Comparison of ENCODE assay signal across 16 cellular contexts in genomic region chr1:192984058-192984457, GRCh38.
A peak's percentile ranks its signal among the peaks of the same experiment; 100 is the strongest.
DNase-seq lines count a peak whose midpoint lies in the region; ATAC-seq and TF ChIP-seq lines count a peak whose summit lies in the region.
"Had no signal": no experiment of that assay in that cellular context is flagged by ENCODE, and none has a peak within 500 bp of the region (broad histone marks: within the 10 kb centered on the region; RNA-seq: fewer than 3 reads in every experiment).

No MANE protein-coding gene starts in this region.

- H3K9me3 ChIP-seq in mammary epithelial cell (replicated peaks; ENCODE audit: insufficient read depth, low read length) (no peaks in the 10 kb centered on the region), breast epithelium (no peaks in the 10 kb centered on the region), PC-3 (ENCODE audit: low read length) (no peaks in the 10 kb centered on the region)
- H3K9me3 ChIP-seq: ascending aorta, Peyer's patch, upper lobe of left lung had no signal

- POLR2A ChIA-PET in PC-3 (lab: Charles Lee; ENCODE audit: unreplicated experiment), result no interaction called here

- intact Hi-C loops in mammary epithelial cell (cut with micrococcal nuclease), result no loop called here
- intact Hi-C loops in breast epithelium (cut with DNase I; ENCODE audit: low total_unique reads), result no loop called here
- intact Hi-C loops in PC-3 (cut with micrococcal nuclease), result no loop called here

- no peaks in the 10 kb centered on the region for H3F3A ChIP-seq in PC-3 (ENCODE audit: low read length, unreplicated experiment)

- no peak overlapping the region for H3K4me2 ChIP-seq in mammary epithelial cell (ENCODE audit: insufficient read depth, low read depth, low read length)
- H3K4me2 ChIP-seq in PC-3 (ENCODE audit: low read length), result peak overlapping the region; percentile 6; the same call in 1 of the 2 replicates

- ATAC-seq in GM21717 (IDR thresholded peaks at IDR 0.05; ENCODE audit: unreplicated experiment) (peak; percentile 41), PC-3 (no peak), GM21515 (IDR thresholded peaks at IDR 0.05; ENCODE audit: unreplicated experiment) (no peak)
- ATAC-seq: HepG2 had no signal

- peak overlapping the region; percentile 15 for H3K4me3 Mint-ChIP-seq in stimulated activated naive CD8-positive, alpha-beta T cell treated with anti-CD3 and anti-CD28 coated beads, Interleukin-15, Interleukin-2, amounts not matched to agents 100 ng/mL and 50 ng/mL, for 24 hours
- H3K4me3 Mint-ChIP-seq: neural crest cell had no signal

- H3K27me3 Mint-ChIP-seq in stimulated activated naive CD8-positive, alpha-beta T cell treated with anti-CD3 and anti-CD28 coated beads, Interleukin-15, Interleukin-2, amounts not matched to agents 100 ng/mL and 50 ng/mL, for 24 hours, result no peaks in the 10 kb centered on the region

- H3K4me1 Mint-ChIP-seq in stimulated activated naive CD8-positive, alpha-beta T cell treated with anti-CD3 and anti-CD28 coated beads, Interleukin-15, Interleukin-2, amounts not matched to agents 100 ng/mL and 50 ng/mL, for 24 hours (ENCODE audit: low read depth), result peaks cover 32% of the 10 kb centered on the region
- H3K4me1 Mint-ChIP-seq: neural crest cell had no signal

- BruUV-seq in mammary epithelial cell (replicated peaks; lab: Mats Ljungman, UMichigan) (no TSS peak), PC-3 (replicated peaks; lab: Mats Ljungman, UMichigan) (no TSS peak)

- TF ChIP-seq POLR2A in breast epithelium (IDR thresholded peaks at IDR 0.05), result no peak

- WGBS in mammary epithelial cell (ENCODE audit: low coverage, missing lambda C conversion rate), result 100% methylated on average over 1 of the region's 1 CpG

- CTCF ChIA-PET in mammary epithelial cell (lab: Charles Lee; ENCODE audit: low non-redundant PET) (interaction anchor here (0.6 kb wide), 1 partner anchor 782 kb away, joined by 3 read pairs; no protein-coding TSS in a partner anchor), PC-3 (lab: Charles Lee) (no interaction called here)

- peaks cover 8% of the 10 kb centered on the region for H3K36me3 Mint-ChIP-seq in stimulated activated naive CD8-positive, alpha-beta T cell treated with anti-CD3 and anti-CD28 coated beads, Interleukin-15, Interleukin-2, amounts not matched to agents 100 ng/mL and 50 ng/mL, for 24 hours (ENCODE audit: low read depth)

- no peaks in the 10 kb centered on the region for H3K9me2 ChIP-seq in PC-3 (replicated peaks; ENCODE audit: low read length)

- H3K4me1 ChIP-seq in mammary epithelial cell (ENCODE audit: insufficient read depth, low read length) (no peaks in the 10 kb centered on the region), breast epithelium (no peaks in the 10 kb centered on the region), PC-3 (ENCODE audit: insufficient read depth, low read length) (peaks cover 8% of the 10 kb centered on the region; the same call in 1 of the 2 replicates)
- H3K4me1 ChIP-seq: ascending aorta, Peyer's patch, upper lobe of left lung had no signal

- H3K27ac Mint-ChIP-seq in stimulated activated naive CD8-positive, alpha-beta T cell treated with anti-CD3 and anti-CD28 coated beads, Interleukin-15, Interleukin-2, amounts not matched to agents 100 ng/mL and 50 ng/mL, for 24 hours, result peak overlapping the region; percentile 86

- H3K9ac ChIP-seq in mammary epithelial cell (ENCODE audit: insufficient read depth, low read length) (no peak overlapping the region), PC-3 (ENCODE audit: low read length) (no peak overlapping the region)

- H3K79me2 ChIP-seq in mammary epithelial cell (ENCODE audit: insufficient read depth, low read length) (no peaks in the 10 kb centered on the region), PC-3 (ENCODE audit: low read length) (no peaks in the 10 kb centered on the region)

- no peaks in the 10 kb centered on the region for H4K20me1 ChIP-seq in mammary epithelial cell (ENCODE audit: insufficient read depth, low read length)
- no peaks in the 10 kb centered on the region for H4K20me1 ChIP-seq in PC-3 (ENCODE audit: low read length)

- H3K27me3 ChIP-seq in mammary epithelial cell (ENCODE audit: insufficient read depth, low read length) (no peaks in the 10 kb centered on the region), breast epithelium (no peaks in the 10 kb centered on the region), PC-3 (ENCODE audit: low read length) (no peaks in the 10 kb centered on the region)
- H3K27me3 ChIP-seq: ascending aorta, Peyer's patch, upper lobe of left lung had no signal

- DNase-seq in mammary epithelial cell, result no peak
- no peak for DNase-seq in breast epithelium (ENCODE audit: low spot score in 2 of 2)
- DNase-seq in PC-3, result no peak
- no peak for DNase-seq in middle frontal gyrus (ENCODE audit: extremely low spot score, low spot score)
- no peak for DNase-seq in inferior parietal cortex (ENCODE audit: extremely low spot score)
- DNase-seq: NCI-H748 treated with DMSO at 0.1 percent for 48 hours, Peyer's patch, upper lobe of left lung had no signal

- H2AFZ ChIP-seq in mammary epithelial cell (ENCODE audit: low read depth, low read length) (no peak overlapping the region), PC-3 (ENCODE audit: low read length) (no peak overlapping the region)

- H3K36me3 ChIP-seq in mammary epithelial cell (ENCODE audit: insufficient read depth, low read length), result no peaks in the 10 kb centered on the region
- H3K36me3 ChIP-seq in breast epithelium, result no peaks in the 10 kb centered on the region
- no peaks in the 10 kb centered on the region for H3K36me3 ChIP-seq in PC-3 (ENCODE audit: low read depth, low read length)
- H3K36me3 ChIP-seq: ascending aorta, Peyer's patch, upper lobe of left lung had no signal

- H3K4me3 ChIP-seq in mammary epithelial cell (replicated peaks in 1 of 3; ENCODE audit: insufficient read depth in 1 of 3, low read depth in 2 of 3, low read length in 3 of 3), result no peak overlapping the region
- H3K4me3 ChIP-seq in breast epithelium, result no peak overlapping the region
- H3K4me3 ChIP-seq in PC-3 (ENCODE audit: low read length), result no peak overlapping the region
- H3K4me3 ChIP-seq: ascending aorta, lung, Peyer's patch, upper lobe of left lung had no signal

- no peak for TF ChIP-seq CTCF in mammary epithelial cell (conservative IDR thresholded peaks at IDR 0.05 in 1 of 2, IDR thresholded peaks at IDR 0.05 in 1 of 2; ENCODE audit: extremely low read depth in 1 of 2, insufficient read depth in 1 of 2, low read depth in 1 of 2, low read length in 2 of 2)
- TF ChIP-seq CTCF in breast epithelium (IDR thresholded peaks at IDR 0.05), result no peak
- no peak for TF ChIP-seq CTCF in PC-3 (conservative IDR thresholded peaks at IDR 0.05; ENCODE audit: low read depth, low read length)

- dilution Hi-C loops in mammary epithelial cell (cut with HindIII; ENCODE audit: low sequenced_read_pairs), result no loop called here

- H3K27ac ChIP-seq in mammary epithelial cell (ENCODE audit: insufficient read depth, low read depth, low read length) (peak overlapping the region; percentile 17), breast epithelium (no peak overlapping the region), PC-3 (ENCODE audit: low read length) (peak overlapping the region; percentile 31; the same call in 1 of the 2 replicates)
- H3K27ac ChIP-seq: ascending aorta, Peyer's patch, upper lobe of left lung, VCaP had no signal

- no peaks in the 10 kb centered on the region for H3K9me3 Mint-ChIP-seq in stimulated activated naive CD8-positive, alpha-beta T cell treated with anti-CD3 and anti-CD28 coated beads, Interleukin-15, Interleukin-2, amounts not matched to agents 100 ng/mL and 50 ng/mL, for 24 hours

- in situ Hi-C loops in mammary epithelial cell (cut with MboI; ENCODE audit: low sequenced_read_pairs in 2 of 2), result no loop called here

Comparison
In these comparisons a context has a peak if more than half of its experiments do, and no peak if none do; other contexts are left out.
1. H3K27ac ChIP-seq: peak in mammary epithelial cell (single experiment) and PC-3 (single experiment); none in breast epithelium (0 of 2).